Comparison of ENCODE assay signal across 9 cellular contexts in the genomic region with DNA sequence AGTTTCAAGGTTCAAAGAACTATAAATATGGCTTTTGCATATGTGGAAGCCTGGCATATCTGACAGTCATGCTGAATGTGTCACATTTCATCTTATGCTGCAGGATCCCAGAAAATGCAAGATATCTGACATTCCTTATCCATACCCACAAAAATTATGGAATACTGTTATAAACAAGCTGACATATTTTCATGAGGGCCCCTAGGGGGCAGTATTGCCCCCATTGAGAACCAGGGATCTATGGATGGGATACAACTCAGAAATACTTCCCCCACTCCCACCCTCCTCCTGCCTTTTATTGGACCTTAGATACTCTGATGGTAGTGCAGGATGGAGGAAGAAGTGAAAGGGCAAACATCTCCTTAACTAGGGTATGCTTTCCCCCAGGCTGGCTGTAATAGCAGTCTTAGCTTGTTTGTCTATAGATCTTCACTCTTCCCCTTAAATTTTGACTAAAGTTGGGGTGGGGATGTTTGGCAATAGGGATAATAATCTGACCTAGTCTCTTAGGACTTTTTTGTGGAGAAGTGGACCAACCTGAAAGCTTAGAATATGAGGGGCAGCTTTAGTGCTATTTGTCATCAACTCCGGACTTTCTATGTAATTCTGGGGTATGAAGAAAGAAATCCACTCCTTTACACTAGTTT. TPM values are rescaled to one million over a fixed set of nuclear protein-coding genes. Genes with fewer than 3 reads are reported as not detected.
A peak's percentile ranks its signal among the peaks of the same experiment; 100 is the strongest.
DNase-seq lines count a peak whose midpoint lies in the region; ATAC-seq and TF ChIP-seq lines count a peak whose summit lies in the region.
"Had no signal": no experiment of that assay in that cellular context is flagged by ENCODE, and none has a peak within 500 bp of the region (broad histone marks: within the 10 kb centered on the region; RNA-seq: fewer than 3 reads in every experiment).

No MANE protein-coding gene starts in this region.

- no peak overlapping the region for H3K4me3 ChIP-seq in AG10803 (ENCODE audit: low read length)
- H3K4me3 ChIP-seq in GM23338 = no peak overlapping the region
- H3K4me3 ChIP-seq in OCI-LY7 (ENCODE audit: low read depth, low read length, poor library complexity, severe bottlenecking) = no peak overlapping the region
- no peak overlapping the region for H3K4me3 ChIP-seq in trophoblast cell (ENCODE audit: low read depth, low read length)

- H3K4me3 Mint-ChIP-seq in GM23338 = no peak overlapping the region

- no peak overlapping the region for H4K91ac ChIP-seq in trophoblast cell (ENCODE audit: low read depth, low read length)

- no peak overlapping the region for H3K18ac ChIP-seq in trophoblast cell (ENCODE audit: low read length)

- no peaks in the 10 kb centered on the region for H3K9me3 ChIP-seq in OCI-LY7 (ENCODE audit: low read length)
- no peaks in the 10 kb centered on the region for H3K9me3 ChIP-seq in trophoblast cell (ENCODE audit: insufficient read depth, low read depth, low read length)

- ATAC-seq in GM23338 (peak; percentile 91), HG03159 (IDR thresholded peaks at IDR 0.05; ENCODE audit: unreplicated experiment) (no peak), GM19324 (IDR thresholded peaks at IDR 0.05; ENCODE audit: low FRiP score, unreplicated experiment) (no peak)

- H3K79me2 ChIP-seq in GM23338 (replicated peaks; ENCODE audit: insufficient read depth) = no peaks in the 10 kb centered on the region
- H3K79me2 ChIP-seq in OCI-LY7 (ENCODE audit: insufficient read depth, low read depth, low read length) = no peaks in the 10 kb centered on the region
- H3K79me2 ChIP-seq in trophoblast cell (ENCODE audit: control insufficient read depth, insufficient read depth, low read length, poor library complexity) = no peaks in the 10 kb centered on the region

- no peaks in the 10 kb centered on the region for H3K79me1 ChIP-seq in trophoblast cell (ENCODE audit: low read length)

- no peak overlapping the region for H4K8ac ChIP-seq in trophoblast cell (ENCODE audit: low read depth, low read length)

- TF ChIP-seq CTCF in AG10803 (conservative IDR thresholded peaks at IDR 0.05; ENCODE audit: low read length) (peak; percentile 91), GM23338 (conservative IDR thresholded peaks at IDR 0.05; ENCODE audit: low read depth in 2 of 2) (peak; percentile 76 to 99), OCI-LY7 (conservative IDR thresholded peaks at IDR 0.05; ENCODE audit: low read length) (peak; percentile 99)

- no CpG with 5 or more reads among the region's 1 CpG for WGBS in trophoblast cell (ENCODE audit: extremely low coverage, insufficient coverage, insufficient read length)

- H2BK12ac ChIP-seq in trophoblast cell (ENCODE audit: low read length) = no peak overlapping the region

- H3K4me1 ChIP-seq in GM23338 (ENCODE audit: insufficient read depth) = no peaks in the 10 kb centered on the region
- no peaks in the 10 kb centered on the region for H3K4me1 ChIP-seq in OCI-LY7 (ENCODE audit: insufficient read depth, low read length, poor library complexity, severe bottlenecking)
- no peaks in the 10 kb centered on the region for H3K4me1 ChIP-seq in trophoblast cell (ENCODE audit: control insufficient read depth in 1 of 2, insufficient read depth in 2 of 2, low read length in 2 of 2)

- H3F3A ChIP-seq in GM23338 (replicated peaks; ENCODE audit: low read depth) = no peaks in the 10 kb centered on the region

- no peaks in the 10 kb centered on the region for H3K9me2 ChIP-seq in GM23338 (ENCODE audit: insufficient read depth)
- H3K9me2 ChIP-seq in OCI-LY7 (ENCODE audit: insufficient read depth, low read length) = no peaks in the 10 kb centered on the region

- POLR2A ChIA-PET in OCI-LY7 (lab: Charles Lee) = interaction anchor here (0.5 to 1.4 kb wide), 4 partner anchors 184 to 561 kb away, joined by 4 to 5 read pairs (median 4); no protein-coding TSS in a partner anchor

- DNase-seq in AG10803 (ENCODE audit: low read depth) (peak; percentile 73), GM23338 (ENCODE audit: low spot score) (peak; percentile 75), OCI-LY7 (ENCODE audit: low spot score) (peak; percentile 60), fibroblast of gingiva (ENCODE audit: low read depth) (peak; percentile 56), trophoblast cell (peak; percentile 28 to 75)
- no peak for DNase-seq in effector CD8-positive, alpha-beta T cell (lab: John Stamatoyannopoulos, UW)

- no peak overlapping the region for H3K14ac ChIP-seq in trophoblast cell (ENCODE audit: low read length)

- intact Hi-C loops in OCI-LY7 (cut with micrococcal nuclease; ENCODE audit: unreplicated experiment) = loop anchor here (1.0 to 5.0 kb wide), 4 partner anchors 184 to 492 kb away; no protein-coding TSS in a partner anchor

- no peak overlapping the region for H3K27ac Mint-ChIP-seq in GM23338

- no peak overlapping the region for H2BK5ac ChIP-seq in trophoblast cell (ENCODE audit: low read depth, low read length, poor library complexity)

- H3K36me3 ChIP-seq in GM23338 (ENCODE audit: insufficient read depth) (no peaks in the 10 kb centered on the region), OCI-LY7 (ENCODE audit: insufficient read depth, low read length) (no peaks in the 10 kb centered on the region), trophoblast cell (ENCODE audit: control insufficient read depth in 1 of 2, insufficient read depth in 2 of 2, low read length in 2 of 2) (no peaks in the 10 kb centered on the region)

- no peak overlapping the region for H3K4me2 ChIP-seq in GM23338
- H3K4me2 ChIP-seq in OCI-LY7 (ENCODE audit: low read length) = no peak overlapping the region
- no peak overlapping the region for H3K4me2 ChIP-seq in trophoblast cell (ENCODE audit: low read length)

- H2AFZ ChIP-seq in GM23338 (no peak overlapping the region), OCI-LY7 (ENCODE audit: low read length) (no peak overlapping the region; the same call in 1 of the 2 replicates), trophoblast cell (ENCODE audit: insufficient read depth, low read length, poor library complexity) (no peak overlapping the region)

- no peaks in the 10 kb centered on the region for H4K20me1 ChIP-seq in GM23338 (replicated peaks; ENCODE audit: insufficient read depth)
- H4K20me1 ChIP-seq in OCI-LY7 (ENCODE audit: insufficient read depth, low read length) = no peaks in the 10 kb centered on the region

- no peaks in the 10 kb centered on the region for H3K27me3 ChIP-seq in GM23338 (ENCODE audit: insufficient read depth)
- H3K27me3 ChIP-seq in trophoblast cell (ENCODE audit: insufficient read depth, low read length) = no peaks in the 10 kb centered on the region

- H3K9me3 Mint-ChIP-seq in GM23338 = no peaks in the 10 kb centered on the region

- no peak overlapping the region for H3K23ac ChIP-seq in trophoblast cell (ENCODE audit: low read length)

- no peak overlapping the region for H3K4ac ChIP-seq in trophoblast cell (ENCODE audit: low read depth, low read length)

- H3K4me1 Mint-ChIP-seq in GM23338 = peaks cover 5% of the 10 kb centered on the region; the same call in 2 of the 3 replicates

- H3K9ac ChIP-seq in trophoblast cell (ENCODE audit: low read length) = no peak overlapping the region

- H3K27ac ChIP-seq in GM23338 (ENCODE audit: low read depth) (no peak overlapping the region), OCI-LY7 (ENCODE audit: low read depth, low read length, poor library complexity, severe bottlenecking) (no peak overlapping the region), trophoblast cell (ENCODE audit: low read depth, low read length) (no peak overlapping the region)

- CTCF ChIA-PET in OCI-LY7 (lab: Charles Lee; ENCODE audit: unreplicated experiment) = interaction anchor here (1.2 kb wide), 1 partner anchor 184 kb away, joined by 10 read pairs; no protein-coding TSS in a partner anchor

- no peak overlapping the region for H4K12ac ChIP-seq in trophoblast cell (ENCODE audit: low read depth, low read length)

- H3K27me3 Mint-ChIP-seq in GM23338 (ENCODE audit: insufficient read depth, low read depth, poor library complexity) = no peaks in the 10 kb centered on the region

- no peak overlapping the region for H2BK120ac ChIP-seq in trophoblast cell (ENCODE audit: insufficient read depth, low read length, poor library complexity)

- H2AK5ac ChIP-seq in trophoblast cell (ENCODE audit: low read length) = no peak overlapping the region

- no peaks in the 10 kb centered on the region for H3K36me3 Mint-ChIP-seq in GM23338 (ENCODE audit: low read depth)

- no TSS peak for BruUV-seq in OCI-LY7 (replicated peaks; lab: Mats Ljungman, UMichigan)

TF ChIP-seq in GM23338, 12 proteins besides CTCF, POLR2A, EP300 and RAD21 (continues in another document):
- TF ChIP-seq EZH2phosphoT487 (IDR thresholded peaks at IDR 0.05; ENCODE audit: unreplicated experiment) (no peak), STAT1 (IDR thresholded peaks at IDR 0.05; ENCODE audit: unreplicated experiment) (no peak)

RNA-seq across cellular contexts. Expression of gene GNGT1, which starts 3.5 kb away (rescaled TPM):
- not detected in 2 replicates for total RNA-seq in GM23338 (2014; rRNA removed; shearing (Covaris generic))
- 0.87 and 1.6 TPM in 2 replicates for polyA plus RNA-seq in GM23338 (2016; fragmentation: Nextera tagmentation; extraction: Ambion mirVana)
- total RNA-seq in OCI-LY7 (2014; rRNA removed; shearing (Covaris generic)) = not detected in 2 replicates
- total RNA-seq in OCI-LY7 (2022) = not detected in 2 replicates
- polyA plus RNA-seq in trophoblast cell (2013) = 0.10 TPM in 1 of 2 replicates, not detected in the other
- total RNA-seq: subcutaneous adipose tissue had no signal

RNA-seq across cellular contexts. Expression of gene TFPI2, which starts 12.3 kb away (rescaled TPM):
- 11.2 and 13.3 TPM in 2 replicates for total RNA-seq in GM23338 (2014; rRNA removed; shearing (Covaris generic))
- 18.1 and 24.9 TPM in 2 replicates for polyA plus RNA-seq in GM23338 (2016; fragmentation: Nextera tagmentation; extraction: Ambion mirVana)
- total RNA-seq in OCI-LY7 (2014; rRNA removed; shearing (Covaris generic)) = not detected in 2 replicates
- not detected in 2 replicates for total RNA-seq in OCI-LY7 (2022)
- 13.2 and 14.0 TPM in 2 replicates for polyA plus RNA-seq in trophoblast cell (2013)

RNA-seq across cellular contexts. Expression of gene GNG11, which starts 18.6 kb away (rescaled TPM):
- total RNA-seq in GM23338 (2014; rRNA removed; shearing (Covaris generic)) = 0.89 and 1.6 TPM in 2 replicates
- polyA plus RNA-seq in GM23338 (2016; fragmentation: Nextera tagmentation; extraction: Ambion mirVana) = 6.0 and 6.3 TPM in 2 replicates
- total RNA-seq in OCI-LY7 (2014; rRNA removed; shearing (Covaris generic)) = 0.82 and 1.4 TPM in 2 replicates
- total RNA-seq in OCI-LY7 (2022) = 1.2 TPM in 2 replicates
- 0.75 and 0.85 TPM in 2 replicates for polyA plus RNA-seq in trophoblast cell (2013)
